1 cellular context compared by ENCODE assay signal in the genomic region with DNA sequence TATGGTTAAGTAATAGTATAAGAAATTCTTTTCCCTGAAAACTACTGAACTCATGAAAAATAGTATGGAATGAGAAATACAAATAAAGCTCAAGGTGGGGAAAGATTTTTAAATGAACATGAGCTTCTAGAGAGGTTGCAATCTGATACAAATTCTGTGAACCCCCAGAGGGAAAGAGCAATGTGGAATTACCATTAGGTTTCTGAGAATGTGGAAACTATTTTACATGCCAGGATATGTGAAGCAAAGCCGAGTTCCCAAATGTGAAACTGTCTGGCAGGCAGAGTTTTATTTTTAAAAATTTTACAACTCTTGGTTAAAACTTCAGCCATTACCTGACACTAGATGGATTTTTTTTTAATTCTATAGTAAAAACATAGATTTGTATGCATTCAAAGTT.
TF ChIP-seq lines count a peak whose summit lies in the region.

No MANE protein-coding gene starts in this region.

TF ChIP-seq in GM23338, 12 proteins besides CTCF, POLR2A, EP300 and RAD21:
- no peak for TF ChIP-seq NANOG (IDR thresholded peaks at IDR 0.05; ENCODE audit: borderline replicate concordance)
- TF ChIP-seq STAT1 (IDR thresholded peaks at IDR 0.05; ENCODE audit: unreplicated experiment): no peak
